In genomic region chr10:91385686-91386085, GRCh38 we compare ENCODE assay signal across 32 cellular contexts.
"Had no signal": no experiment of that assay in that cellular context is flagged by ENCODE, and none has a peak within 500 bp of the region (broad histone marks: within the 10 kb centered on the region; RNA-seq: fewer than 3 reads in every experiment).

No MANE protein-coding gene starts in this region.

- H3K36me3 ChIP-seq: adrenal gland, ascending aorta, brain microvascular endothelial cell, breast epithelium, cardiac muscle cell had no signal

- H3K4me1 ChIP-seq: ascending aorta, breast epithelium had no signal

- H3K4me3 ChIP-seq: adrenal gland, ascending aorta, body of pancreas, breast epithelium, cardiac muscle cell had no signal

- FAIRE-seq: astrocyte had no signal

- DNase-seq: activated effector memory CD4-positive, alpha-beta T cell treated with anti-CD3 and anti-CD28 coated beads, Interleukin-2, amount 50 U/mL, for 16 hours; activated effector memory CD4-positive, alpha-beta T cell treated with Interleukin-2 at 50 U/mL for 16 hours; activated gamma-delta T cell; activated gamma-delta T cell treated with Interleukin-2 at 50 U/mL for 16 hours; activated naive CD4-positive, alpha-beta T cell; activated naive CD4-positive, alpha-beta T cell treated with anti-CD3 and anti-CD28 coated beads for 36 hours; activated naive CD4-positive, alpha-beta T cell treated with anti-CD3 and anti-CD28 coated beads, Interleukin-2, amount 10 ng/mL, durations not matched to agents 7 days and 5 days; activated naive CD4-positive, alpha-beta T cell treated with anti-CD3 and anti-CD28 coated beads, Interleukin-2, amount 50 U/mL, for 16 hours; activated naive CD4-positive, alpha-beta T cell treated with Interleukin-2 at 50 U/mL for 16 hours; activated naive CD8-positive, alpha-beta T cell treated with anti-CD3 and anti-CD28 coated beads for 36 hours; activated naive CD8-positive, alpha-beta T cell treated with anti-CD3 and anti-CD28 coated beads, Interleukin-2, amount 10 ng/mL, durations not matched to agents 7 days and 5 days; activated naive CD8-positive, alpha-beta T cell treated with anti-CD3 and anti-CD28 coated beads, Interleukin-2, amount 50 U/mL, for 24 hours; activated T-cell treated with anti-CD3 and anti-CD28 coated beads, Interleukin-2, amount 50 U/mL, for 1 hour; activated T-cell treated with anti-CD3 and anti-CD28 coated beads, Interleukin-2, amount 50 U/mL, for 24 hours; activated T-cell treated with anti-CD3 and anti-CD28 coated beads, Interleukin-2, amount 50 U/mL, for 4 hours; activated T-cell treated with anti-CD3 and anti-CD28 coated beads, Interleukin-2, amount 50 U/mL, for 48 hours; activated T-cell treated with anti-CD3 and anti-CD28 coated beads, Interleukin-2, amount 50 U/mL, for 72 hours; adrenal gland; amniotic stem cell; amygdala; aorta; body of pancreas; brain microvascular endothelial cell; caudate nucleus; central memory CD4-positive, alpha-beta T cell; cerebellar nuclear complex had no signal

- ATAC-seq: activated naive CD4-positive, alpha-beta T cell treated with anti-CD3 and anti-CD28 coated beads, Interleukin-2, amount 50 U/mL, for 72 hours; activated naive CD8-positive, alpha-beta T cell treated with anti-CD3 and anti-CD28 coated beads, Interleukin-2, amount 50 U/mL, for 24 hours; activated T-cell treated with anti-CD3 and anti-CD28 coated beads, Interleukin-2, amount 50 U/mL, for 4 hours; activated T-cell treated with anti-CD3 and anti-CD28 coated beads, Interleukin-2, amount 50 U/mL, for 72 hours; activated T-helper 17 cell treated with anti-CD3 and anti-CD28 coated beads, Interleukin-2, amount 50 U/mL, for 72 hours; body of pancreas had no signal

- H3K9me3 ChIP-seq: adrenal gland, ascending aorta, body of pancreas, breast epithelium had no signal

- H3K27me3 ChIP-seq: adrenal gland, ascending aorta, body of pancreas, brain microvascular endothelial cell, breast epithelium had no signal

- H3K27ac ChIP-seq: adrenal gland, ascending aorta, body of pancreas, brain microvascular endothelial cell, breast epithelium, cardiac muscle cell had no signal
